In the genomic region with DNA sequence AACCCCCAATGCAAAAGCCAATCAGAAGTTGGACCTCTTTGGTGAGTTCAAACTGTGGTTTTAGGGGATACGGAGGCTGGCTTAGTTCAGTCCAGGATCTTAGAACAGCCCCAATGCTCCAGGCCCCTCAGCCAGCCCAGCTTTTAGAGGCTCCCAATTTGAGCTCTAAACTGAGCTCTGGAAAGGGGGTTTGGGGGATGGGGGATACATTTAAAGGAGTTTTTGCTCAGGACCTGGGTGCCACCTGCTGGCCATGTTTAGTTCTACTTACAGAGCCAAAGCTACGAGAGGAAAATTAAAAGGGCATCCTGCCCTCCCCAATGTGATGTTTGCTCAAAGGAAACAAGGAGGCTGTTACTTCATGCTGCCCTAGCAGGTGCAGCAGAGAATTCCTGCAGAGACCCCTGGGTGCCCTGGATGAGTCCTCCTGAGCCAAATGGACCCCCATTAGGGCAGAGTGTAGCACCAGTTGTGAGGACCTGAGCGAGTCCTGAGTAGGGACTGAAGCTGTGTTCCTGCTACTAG, we compare ENCODE assay signal across 8 cellular contexts. TPM values are rescaled to one million over a fixed set of nuclear protein-coding genes. Genes with fewer than 3 reads are reported as not detected.
DNase-seq lines count a peak whose midpoint lies in the region; ATAC-seq and TF ChIP-seq lines count a peak whose summit lies in the region.

No MANE protein-coding gene starts in this region.

- ATAC-seq in GM19455 (IDR thresholded peaks at IDR 0.05; ENCODE audit: unreplicated experiment): no peak

- no peak overlapping the region for H3K4me3 Mint-ChIP-seq in endothelial cell (ENCODE audit: unreplicated experiment)

- H3K4me1 ChIP-seq in mesendoderm (ENCODE audit: control insufficient read depth, low read depth, low read length): peaks cover 3% of the 10 kb centered on the region

- no peaks in the 10 kb centered on the region for H3K27me3 ChIP-seq in mesendoderm (ENCODE audit: insufficient read depth, low read length, poor library complexity)

- no peak overlapping the region for H3K4me3 ChIP-seq in AG10803 (ENCODE audit: low read length)
- no peak overlapping the region for H3K4me3 ChIP-seq in mesendoderm (ENCODE audit: low read length)

- no peak overlapping the region for H2AK5ac ChIP-seq in mesendoderm (ENCODE audit: low read length)

- H2BK120ac ChIP-seq in mesendoderm (ENCODE audit: low read depth, low read length): no peak overlapping the region

- no peak overlapping the region for H3K4me2 ChIP-seq in mesendoderm (ENCODE audit: low read length)

- no peak overlapping the region for H2BK5ac ChIP-seq in mesendoderm (ENCODE audit: low read length)

- no peak overlapping the region for H2BK15ac ChIP-seq in mesendoderm (replicated peaks; ENCODE audit: low read depth)

- peaks cover 4% of the 10 kb centered on the region for H3K27me3 Mint-ChIP-seq in endothelial cell (ENCODE audit: unreplicated experiment)

- H3K36me3 Mint-ChIP-seq in endothelial cell (ENCODE audit: low read depth, unreplicated experiment): peaks cover 27% of the 10 kb centered on the region

- no peaks in the 10 kb centered on the region for H3K79me2 ChIP-seq in mesendoderm (ENCODE audit: control insufficient read depth, insufficient read depth, low read length)

- H4K8ac ChIP-seq in mesendoderm (ENCODE audit: low read depth, low read length): no peak overlapping the region

- H3K36me3 ChIP-seq in mesendoderm (ENCODE audit: control insufficient read depth, insufficient read depth, low read length): no peaks in the 10 kb centered on the region

- no peak overlapping the region for H3K9ac ChIP-seq in mesendoderm (ENCODE audit: low read length)

- H3K4ac ChIP-seq in mesendoderm (ENCODE audit: low read depth, low read length): no peak overlapping the region

- no peak overlapping the region for H3K56ac ChIP-seq in mesendoderm (ENCODE audit: low read length)

- no peaks in the 10 kb centered on the region for H3K79me1 ChIP-seq in mesendoderm (ENCODE audit: low read length)

- H4K5ac ChIP-seq in mesendoderm (ENCODE audit: low read length): no peak overlapping the region

- TF ChIP-seq CTCF in AG10803 (conservative IDR thresholded peaks at IDR 0.05; ENCODE audit: low read length) (peak; percentile 78), GM20000 (IDR thresholded peaks at IDR 0.05; ENCODE audit: extremely low read depth, missing control alignments) (no peak), endothelial cell (IDR thresholded peaks at IDR 0.05; ENCODE audit: unreplicated experiment) (peak; percentile 78)

- no CpG with 5 or more reads among the region's 3 CpGs for WGBS in mesendoderm (ENCODE audit: extremely low coverage, insufficient coverage, low lambda C conversion rate)

- H3K27ac Mint-ChIP-seq in endothelial cell (ENCODE audit: unreplicated experiment): no peak overlapping the region

- H3K27ac ChIP-seq in mesendoderm (ENCODE audit: low read depth, low read length): no peak overlapping the region

- H3K23ac ChIP-seq in mesendoderm (ENCODE audit: low read length): no peak overlapping the region

- H3K18ac ChIP-seq in mesendoderm (ENCODE audit: low read length): no peak overlapping the region

- DNase-seq in AG10803 (ENCODE audit: low read depth) (peak; percentile 70), GM20000 (ENCODE audit: low spot score) (peak; percentile 64), NCI-H2196 treated with DMSO at 0.1 percent for 48 hours (lab: John Stamatoyannopoulos, UW; ENCODE audit: unreplicated experiment) (peak; percentile 33), endothelial cell (ENCODE audit: low spot score) (peak; percentile 58), mesendoderm (peak; percentile 86), stromal cell of bone marrow (ENCODE audit: low read depth) (peak; percentile 48)
- DNase-seq in activated CD4-positive, alpha-beta T cell treated with anti-CD3 and anti-CD28 coated beads, Interleukin-2, amount 50 U/mL, for 4 hours: peak; percentile 27 to 38

- no peaks in the 10 kb centered on the region for H3K4me1 Mint-ChIP-seq in endothelial cell (ENCODE audit: unreplicated experiment)

- peaks cover 6% of the 10 kb centered on the region for H3K9me3 Mint-ChIP-seq in endothelial cell (ENCODE audit: unreplicated experiment)

RNA-seq across cellular contexts. Expression of gene TMEM214, which starts 15.9 kb away (rescaled TPM):
- 55.3 TPM for total RNA-seq in endothelial cell (ENCODE audit: unreplicated experiment)
- 33.1 TPM for polyA plus RNA-seq in mesendoderm (2013, experiment 1 of 2)
- polyA plus RNA-seq in mesendoderm (2013, experiment 2 of 2): 33.0 TPM

RNA-seq across cellular contexts. Expression of gene AGBL5, which starts 34.6 kb away (rescaled TPM):
- 32.5 TPM for total RNA-seq in endothelial cell (ENCODE audit: unreplicated experiment)
- polyA plus RNA-seq in mesendoderm (2013, experiment 1 of 2): 24.5 TPM
- polyA plus RNA-seq in mesendoderm (2013, experiment 2 of 2): 24.9 TPM

RNA-seq across cellular contexts. Expression of gene MAPRE3, which starts 46.4 kb away (rescaled TPM):
- total RNA-seq in endothelial cell (ENCODE audit: unreplicated experiment): 4.1 TPM
- polyA plus RNA-seq in mesendoderm (2013, experiment 1 of 2): 1.2 TPM
- polyA plus RNA-seq in mesendoderm (2013, experiment 2 of 2): 1.4 TPM

RNA-seq across cellular contexts. Expression of gene OST4, which starts 54.6 kb away (rescaled TPM):
- 379 TPM for total RNA-seq in endothelial cell (ENCODE audit: unreplicated experiment)
- polyA plus RNA-seq in mesendoderm (2013, experiment 1 of 2): 795 TPM
- polyA plus RNA-seq in mesendoderm (2013, experiment 2 of 2): 787 TPM

Comparison
In these comparisons a context has a peak if more than half of its experiments do, and no peak if none do; other contexts are left out.
1. DNase-seq: peak in every context shown above with its lines; median percentile 86 in mesendoderm; 70 in AG10803; 64 in GM20000; 58 in endothelial cell; 48 in stromal cell of bone marrow; 33 in NCI-H2196 treated with DMSO at 0.1 percent for 48 hours; 32 in activated CD4-positive, alpha-beta T cell treated with anti-CD3 and anti-CD28 coated beads, Interleukin-2, amount 50 U/mL, for 4 hours.